In the genomic region with DNA sequence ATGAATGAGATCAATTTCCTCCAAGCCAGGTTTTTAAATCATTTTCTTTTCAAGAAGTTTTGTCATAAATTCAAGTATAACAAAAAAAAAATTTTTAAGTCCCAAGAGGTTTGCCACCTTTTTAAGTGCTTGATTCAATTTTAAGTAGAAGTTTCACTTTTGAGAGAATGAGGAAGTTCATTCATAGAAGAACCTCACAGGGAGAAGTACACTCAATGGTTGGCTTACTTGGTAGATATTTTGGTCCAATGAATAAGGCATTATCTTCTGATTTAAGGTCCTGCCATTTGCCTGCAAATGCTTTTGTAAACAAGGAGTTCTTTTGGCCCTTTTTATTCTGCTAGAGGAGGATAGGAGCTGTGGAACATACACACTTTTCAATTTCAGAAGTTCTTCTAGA, we compare ENCODE assay signal across 15 cellular contexts.
"Had no signal": no experiment of that assay in that cellular context is flagged by ENCODE, and none has a peak within 500 bp of the region (broad histone marks: within the 10 kb centered on the region; RNA-seq: fewer than 3 reads in every experiment).

No MANE protein-coding gene starts in this region.

- H3K36me3 ChIP-seq: brain microvascular endothelial cell, spleen, thyroid gland had no signal

- H3K9me3 ChIP-seq: thyroid gland had no signal

- H3K4me3 ChIP-seq: coronary artery, lung, spleen, thyroid gland had no signal

- H3K27me3 ChIP-seq: brain microvascular endothelial cell, spleen, thyroid gland had no signal

- H3K27ac ChIP-seq: brain microvascular endothelial cell, coronary artery, spleen, thyroid gland had no signal

- H3K4me1 ChIP-seq: spleen, thyroid gland had no signal

- DNase-seq: activated CD4-positive, alpha-beta T cell treated with anti-CD3 and anti-CD28 coated beads, Interleukin-2, amount 10 ng/mL, durations not matched to agents 7 days and 5 days; activated CD8-positive, alpha-beta T cell treated with anti-CD3 and anti-CD28 coated beads, Interleukin-2, amount 10 ng/mL, durations not matched to agents 7 days and 5 days; activated naive CD4-positive, alpha-beta T cell treated with anti-CD3 and anti-CD28 coated beads, Interleukin-2, amount 10 ng/mL, durations not matched to agents 7 days and 5 days; activated T-cell treated with anti-CD3 and anti-CD28 coated beads, Interleukin-2, amount 50 U/mL, for 24 hours; brain microvascular endothelial cell; erythroblast; head of caudate nucleus; midbrain; nucleus accumbens; posterior cingulate gyrus; spleen; stimulated activated CD4-positive, alpha-beta T cell treated with anti-CD3 and anti-CD28 coated beads, Interleukin-4, amount 100 ng/mL, for 4 hours; thyroid gland had no signal
